8 cellular contexts compared by ENCODE assay signal in genomic region chr11:62340269-62340901, GRCh38. TPM values are rescaled to one million over a fixed set of nuclear protein-coding genes. Genes with fewer than 3 reads are reported as not detected.
DNase-seq lines count a peak whose midpoint lies in the region; ATAC-seq and TF ChIP-seq lines count a peak whose summit lies in the region.

No MANE protein-coding gene starts in this region.

- WGBS in psoas muscle, 3 donors: 68 to 74% (median 73%) methylated on average over 6 of the region's 6 CpGs

- TF ChIP-seq CTCF in HFF-Myc (IDR thresholded peaks at IDR 0.05; ENCODE audit: low read depth, low read length, missing control alignments) (peak; percentile 73), psoas muscle (IDR thresholded peaks at IDR 0.05) (peak; percentile 54)

- ATAC-seq in psoas muscle: peak in 1 of 4 donors; percentile 46
- ATAC-seq in GM19351 (IDR thresholded peaks at IDR 0.05; ENCODE audit: unreplicated experiment): no peak

- H3K27me3 ChIP-seq in psoas muscle (ENCODE audit: insufficient read depth in 3 of 3, low read length in 2 of 3): no peaks in the 10 kb centered on the region

- intact Hi-C loops in head of caudate nucleus (cut with DNase I) (no loop called here), psoas muscle (cut with DNase I) (loop anchor here in 1 of 2 donors (2.0 kb wide), 1 partner anchor 38 kb away; no protein-coding TSS in a partner anchor)

- DNase-seq in C1 segment of cervical spinal cord (lab: John Stamatoyannopoulos, UW) (peak in 13 of 14 donors; percentile 4 to 79 (median 48)), HFF-Myc (ENCODE audit: extremely low read depth, low read depth) (peak; percentile 10), RPMI8226 (peak; percentile 65), head of caudate nucleus (peak; percentile 59 to 92 (median 83)), psoas muscle (peak; percentile 33 to 55), NCI-H187 treated with DMSO at 0.1 percent for 48 hours (lab: John Stamatoyannopoulos, UW) (no peak)
- peak; percentile 59 for DNase-seq in activated naive CD4-positive, alpha-beta T cell treated with anti-CD3 and anti-CD28 coated beads, Interleukin-2, amount 50 U/mL, for 16 hours

- H3K9me3 ChIP-seq in psoas muscle: no peaks in the 10 kb centered on the region

- no peak overlapping the region for H3K4me3 ChIP-seq in HFF-Myc (replicated peaks; ENCODE audit: low read depth, low read length)
- no peak overlapping the region for H3K4me3 ChIP-seq in psoas muscle

- no peak overlapping the region for H3K27ac ChIP-seq in psoas muscle

- H3K36me3 ChIP-seq in psoas muscle (ENCODE audit: insufficient read depth in 1 of 2, low read depth in 1 of 2): peaks cover 0 to 18% of the 10 kb centered on the region in 2 donors

- H3K4me1 ChIP-seq in psoas muscle: peaks cover 7% of the 10 kb centered on the region

RNA-seq across cellular contexts. Expression of gene ASRGL1, which starts 3.1 kb away (rescaled TPM):
- 10 to 100 TPM in 1 of 4 donors, 1 to 10 TPM in 3; 2.2 to 15.0 (median 6.0) TPM for total RNA-seq in psoas muscle
- polyA plus RNA-seq in psoas muscle: 1 to 10 TPM; 3.1 to 5.5 (median 3.6) TPM

RNA-seq across cellular contexts. Expression of gene SCGB1D4, which starts 41.5 kb away (rescaled TPM):
- not detected for total RNA-seq in psoas muscle
- not detected for polyA plus RNA-seq in psoas muscle
